1 cellular context compared by ENCODE assay signal in the genomic region with DNA sequence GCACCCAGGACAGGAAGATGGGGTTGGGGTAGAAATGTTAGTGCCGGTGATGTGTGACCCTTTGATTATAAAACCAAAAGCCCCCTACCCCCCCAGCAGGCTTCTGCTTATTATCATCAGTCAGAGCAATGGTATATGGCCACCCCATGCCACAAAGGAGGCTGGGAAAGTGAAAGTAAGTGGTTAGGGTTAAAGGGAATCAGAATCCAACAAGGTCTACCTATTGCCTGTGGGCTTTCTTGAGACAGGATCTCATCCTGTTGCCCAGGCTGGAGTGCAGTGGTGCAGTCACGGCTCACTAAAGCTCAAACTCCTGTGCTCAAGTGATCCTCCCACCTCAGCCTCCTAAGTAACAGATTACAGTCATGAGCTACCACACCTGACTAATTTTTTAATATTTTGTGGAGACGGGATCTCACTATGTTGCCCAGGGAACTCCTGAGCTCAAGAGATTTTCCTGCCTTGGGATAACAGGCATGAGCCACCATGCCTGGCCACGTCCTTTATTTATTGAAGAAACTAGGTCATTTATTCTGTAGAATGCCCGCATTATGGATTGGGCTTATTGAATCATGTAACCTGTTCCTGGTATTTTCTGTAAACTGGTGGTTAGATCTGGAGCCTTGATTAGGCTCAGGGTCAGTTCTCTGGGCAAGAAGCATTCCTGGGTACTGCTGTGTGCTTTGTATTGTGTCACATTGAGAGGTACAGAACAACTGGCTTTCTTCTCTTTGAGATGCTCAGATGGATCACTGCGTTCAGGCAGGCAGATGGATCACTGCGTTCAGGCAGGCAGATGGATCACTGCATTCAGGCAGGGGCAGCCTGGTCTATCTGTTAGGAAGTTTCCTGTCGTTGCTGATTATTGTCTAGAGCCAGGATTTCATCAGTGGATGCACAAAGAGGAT.
TF ChIP-seq lines count a peak whose summit lies in the region.

No MANE protein-coding gene starts in this region.

TF ChIP-seq in GM12878, 131 proteins besides CTCF, POLR2A, EP300 and RAD21 (continued from another document):
- no peak for TF ChIP-seq ETV6 (conservative IDR thresholded peaks at IDR 0.05 in 1 of 2, IDR thresholded peaks at IDR 0.05 in 1 of 2; ENCODE audit: borderline replicate concordance in 1 of 2, low read depth in 1 of 2)
